ENCODE assay signal across 25 cellular contexts in the genomic region with DNA sequence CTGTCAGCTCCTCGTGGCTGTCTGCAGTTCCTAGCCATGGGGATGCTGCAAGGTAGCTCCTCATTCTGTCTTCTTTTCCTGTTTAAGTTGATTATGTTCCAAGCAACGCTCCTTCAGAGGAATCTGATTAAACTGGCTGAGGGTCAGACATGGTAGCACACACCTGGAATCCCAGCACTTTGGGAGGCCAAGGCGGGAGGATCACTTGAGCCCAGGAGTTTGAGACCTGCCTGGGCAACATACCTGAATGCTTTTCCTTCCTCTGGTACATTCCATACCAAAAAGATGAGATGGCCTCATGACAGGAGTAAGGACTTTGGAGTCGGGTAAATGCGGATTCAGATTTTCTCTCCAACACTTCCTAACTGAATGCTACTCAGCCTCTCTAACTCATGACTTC.
DNase-seq lines count a peak whose midpoint lies in the region; ATAC-seq, FAIRE-seq and TF ChIP-seq lines count a peak whose summit lies in the region.
"Had no signal": no experiment of that assay in that cellular context is flagged by ENCODE, and none has a peak within 500 bp of the region (broad histone marks: within the 10 kb centered on the region; RNA-seq: fewer than 3 reads in every experiment).

No MANE protein-coding gene starts in this region.

- H3K79me2 ChIP-seq in H1 (ENCODE audit: control insufficient read depth in 1 of 2, insufficient read depth in 2 of 2, low read length in 2 of 2) (peaks cover 2 to 5% of the 10 kb centered on the region in 2 experiments; a peak in 3 of 4 replicates), trophoblast cell (ENCODE audit: control insufficient read depth, insufficient read depth, low read length, poor library complexity) (no peaks in the 10 kb centered on the region)

- H3K36me3 Mint-ChIP-seq in WTC11 = peaks cover 10% of the 10 kb centered on the region; the same call in 1 of the 2 replicates
- H3K36me3 Mint-ChIP-seq: CD14-positive monocyte; CD8-positive, alpha-beta T cell had no signal

- FAIRE-seq in H1 (lab: Jason Lieb, UNC) = no peak
- FAIRE-seq in kidney (lab: Jason Lieb, UNC) = no peak
- no peak for FAIRE-seq in HTR-8/SVneo (lab: Jason Lieb, UNC)
- FAIRE-seq: A204.1, D721Med, G401.6, GM12891, GM18507 had no signal

- H2BK15ac ChIP-seq in IMR-90 (ENCODE audit: low read depth, low read length) (no peak overlapping the region), H1 (ENCODE audit: low read length) (no peak overlapping the region)

- TF ChIP-seq EP300 in H1 (IDR thresholded peaks at IDR 0.05; ENCODE audit: borderline replicate concordance in 1 of 2, low read depth in 2 of 2, low read length in 2 of 2) = no peak

- TF ChIP-seq RAD21 in IMR-90 (IDR thresholded peaks at IDR 0.05; ENCODE audit: low read length) = no peak
- no peak for TF ChIP-seq RAD21 in H1 (IDR thresholded peaks at IDR 0.05 in 1 of 2, conservative IDR thresholded peaks at IDR 0.05 in 1 of 2; ENCODE audit: low read depth in 2 of 2, low read length in 2 of 2)

- H3K23ac ChIP-seq in IMR-90 (ENCODE audit: low read depth, low read length) (no peak overlapping the region), H1 (ENCODE audit: insufficient read length) (no peak overlapping the region), trophoblast cell (ENCODE audit: low read length) (no peak overlapping the region)

- no peak overlapping the region for H3K56ac ChIP-seq in IMR-90 (ENCODE audit: extremely low read depth, insufficient read depth, low read length)
- no peak overlapping the region for H3K56ac ChIP-seq in H1 (replicated peaks; ENCODE audit: insufficient read length, low read depth, low read length)

- POLR2A ChIA-PET in IMR-90 (lab: Charles Lee; ENCODE audit: unreplicated experiment) (no interaction called here), WTC11 (lab: Charles Lee) (no interaction called here), H1 (lab: Charles Lee; ENCODE audit: partially characterized antibody) (interaction anchor here (1.1 to 1.8 kb wide), 2 partner anchors 10 to 78 kb away, joined by 3 to 8 read pairs; no protein-coding TSS in a partner anchor)

- H2AK9ac ChIP-seq in IMR-90 (replicated peaks; ENCODE audit: low read depth, low read length, poor library complexity) = no peak overlapping the region

- H3K14ac ChIP-seq in IMR-90 (replicated peaks; ENCODE audit: low read depth, low read length) (no peak overlapping the region), H1 (ENCODE audit: insufficient read length) (no peak overlapping the region), trophoblast cell (ENCODE audit: low read length) (no peak overlapping the region)

- H3K27me3 ChIP-seq in IMR-90 (ENCODE audit: control insufficient read depth, insufficient read depth, low read length) = peaks cover 4% of the 10 kb centered on the region
- no peaks in the 10 kb centered on the region for H3K27me3 ChIP-seq in H1 (replicated peaks in 1 of 4; ENCODE audit: control insufficient read depth in 3 of 4, extremely low read depth in 1 of 4, insufficient read depth in 3 of 4, low read length in 3 of 4)
- no peaks in the 10 kb centered on the region for H3K27me3 ChIP-seq in trophoblast cell (ENCODE audit: insufficient read depth, low read length)
- H3K27me3 ChIP-seq: BE2C, BLaER1 had no signal

- no peak for DNase-seq in IMR-90
- DNase-seq in WTC11 (ENCODE audit: low spot score) = no peak
- no peak for DNase-seq in H1 (ENCODE audit: low read depth in 1 of 2, low spot score in 2 of 2)
- peak; percentile 55 to 83 for DNase-seq in trophoblast cell
- no peak for DNase-seq in GM13976 (ENCODE audit: low spot score)
- DNase-seq in kidney = no peak
- no peak for DNase-seq in HTR-8/SVneo (ENCODE audit: insufficient read length, low spot score)
- DNase-seq in sciatic nerve (ENCODE audit: low spot score) = no peak
- DNase-seq: 8988T; ACHN; BE2C; C1 segment of cervical spinal cord; Caco-2; Calu3; CD4-positive, alpha-beta T cell; CD8-positive, alpha-beta T cell; DMS79 treated with DMSO at 0.1 percent for 48 hours; GF-D8 had no signal

- no peak overlapping the region for H2BK12ac ChIP-seq in H1 (ENCODE audit: low read depth, low read length)
- no peak overlapping the region for H2BK12ac ChIP-seq in trophoblast cell (ENCODE audit: low read length)

- in situ Hi-C loops in IMR-90 (cut with MboI; ENCODE audit: low sequenced_read_pairs) (no loop called here), GM13976 (cut with MboI; ENCODE audit: low sequenced_read_pairs, unreplicated experiment) (no loop called here)

- TF ChIP-seq CTCF in IMR-90 (conservative IDR thresholded peaks at IDR 0.05; ENCODE audit: low read depth, low read length) (no peak), WTC11 (IDR thresholded peaks at IDR 0.05) (no peak), H1 (IDR thresholded peaks at IDR 0.05; ENCODE audit: control extremely low read depth in 1 of 3, insufficient read depth in 1 of 3, low read depth in 1 of 3, low read length in 3 of 3) (no peak), GM13976 (IDR thresholded peaks at IDR 0.05; ENCODE audit: borderline replicate concordance, control extremely low read depth, extremely low read depth, insufficient read depth, missing control alignments) (no peak), kidney (IDR thresholded peaks at IDR 0.05; ENCODE audit: borderline replicate concordance, extremely low read depth, insufficient read depth) (no peak)

- H4K5ac ChIP-seq in IMR-90 (ENCODE audit: low read depth, low read length) (no peak overlapping the region), H1 (ENCODE audit: insufficient read length, low read depth, low read length) (no peak overlapping the region)

- CTCF ChIA-PET in IMR-90 (lab: Yijun Ruan, JAX) = no interaction called here
- CTCF ChIA-PET in WTC11 (lab: Charles Lee) = no interaction called here
- CTCF ChIA-PET in H1 (lab: Charles Lee; ENCODE audit: partially characterized antibody) = no interaction called here

- H3K23me2 ChIP-seq in H1 (ENCODE audit: low read depth, low read length) = no peaks in the 10 kb centered on the region

- H4K91ac ChIP-seq in IMR-90 (ENCODE audit: insufficient read depth, low read depth, low read length) (no peak overlapping the region), H1 (replicated peaks; ENCODE audit: insufficient read length, low read length) (no peak overlapping the region), trophoblast cell (ENCODE audit: low read depth, low read length) (no peak overlapping the region)

- H2BK5ac ChIP-seq in IMR-90 (ENCODE audit: low read depth, low read length, poor library complexity, severe bottlenecking) = no peak overlapping the region
- no peak overlapping the region for H2BK5ac ChIP-seq in H1 (ENCODE audit: low read depth, low read length)
- no peak overlapping the region for H2BK5ac ChIP-seq in trophoblast cell (ENCODE audit: low read depth, low read length, poor library complexity)

- H3K27ac ChIP-seq in IMR-90 (ENCODE audit: insufficient read depth, low read length) = no peak overlapping the region
- H3K27ac ChIP-seq in H1 (ENCODE audit: low read depth, low read length) = no peak overlapping the region
- no peak overlapping the region for H3K27ac ChIP-seq in trophoblast cell (ENCODE audit: low read depth, low read length)
- no peak overlapping the region for H3K27ac ChIP-seq in kidney (ENCODE audit: low read depth in 2 of 2, low read length in 2 of 2)
- H3K27ac ChIP-seq: BLaER1 had no signal

- H3K27ac Mint-ChIP-seq in WTC11 = peak overlapping the region; percentile 77; the same call in 1 of the 2 replicates
- H3K27ac Mint-ChIP-seq: CD4-positive, alpha-beta T cell; CD8-positive, alpha-beta T cell had no signal

- dilution Hi-C loops in IMR-90 (cut with HindIII; ENCODE audit: low sequenced_read_pairs, unreplicated experiment) = no loop called here

- H4K20me1 ChIP-seq in IMR-90 (ENCODE audit: insufficient read depth, low read length) (no peaks in the 10 kb centered on the region), H1 (replicated peaks in 1 of 2; ENCODE audit: control insufficient read depth in 1 of 2, insufficient read depth in 2 of 2, low read length in 2 of 2) (no peaks in the 10 kb centered on the region)
- H4K20me1 ChIP-seq: BLaER1 had no signal

- H2AFZ ChIP-seq in IMR-90 (replicated peaks; ENCODE audit: low read length, poor library complexity) (peak overlapping the region; percentile 52), H1 (ENCODE audit: low read length) (no peak overlapping the region), trophoblast cell (ENCODE audit: insufficient read depth, low read length, poor library complexity) (no peak overlapping the region)

- H3K79me1 ChIP-seq in IMR-90 (ENCODE audit: low read depth in 1 of 2, low read length in 2 of 2) (no peaks in the 10 kb centered on the region), H1 (ENCODE audit: low read depth, low read length) (peaks cover 9% of the 10 kb centered on the region), trophoblast cell (ENCODE audit: low read length) (no peaks in the 10 kb centered on the region)

- H3K4me2 ChIP-seq in IMR-90 (ENCODE audit: low read depth, low read length) (no peak overlapping the region), H1 (ENCODE audit: insufficient read depth in 1 of 2, low read depth in 2 of 2, low read length in 2 of 2) (no peak overlapping the region), trophoblast cell (ENCODE audit: low read length) (no peak overlapping the region)
- H3K4me2 ChIP-seq: BLaER1 had no signal

- H2BK120ac ChIP-seq in IMR-90 (ENCODE audit: low read depth, low read length) (no peak overlapping the region), H1 (replicated peaks; ENCODE audit: low read depth, low read length) (no peak overlapping the region), trophoblast cell (ENCODE audit: insufficient read depth, low read length, poor library complexity) (no peak overlapping the region)

- H3K9me1 ChIP-seq in IMR-90 (ENCODE audit: insufficient read depth, low read length) = no peaks in the 10 kb centered on the region; the same call in 1 of the 2 replicates

- H3K36me3 ChIP-seq in IMR-90 (ENCODE audit: control insufficient read depth, insufficient read depth, low read length) (no peaks in the 10 kb centered on the region), H1 (ENCODE audit: control insufficient read depth in 2 of 4, insufficient read depth in 4 of 4, low read length in 3 of 4) (peaks cover 0 to 54% (median 3%) of the 10 kb centered on the region in 4 experiments; a peak in 3 of 8 replicates), trophoblast cell (ENCODE audit: control insufficient read depth in 1 of 2, insufficient read depth in 2 of 2, low read length in 2 of 2) (no peaks in the 10 kb centered on the region), kidney (ENCODE audit: control insufficient read depth in 1 of 2, insufficient read depth in 2 of 2, low read length in 2 of 2) (no peaks in the 10 kb centered on the region)
- H3K36me3 ChIP-seq: BE2C, BLaER1 had no signal

- H3K4me1 Mint-ChIP-seq in WTC11 = peaks cover 7% of the 10 kb centered on the region

- H3K4me1 ChIP-seq in IMR-90 (ENCODE audit: control insufficient read depth, insufficient read depth, low read length) = no peaks in the 10 kb centered on the region
- no peaks in the 10 kb centered on the region for H3K4me1 ChIP-seq in H1 (replicated peaks in 1 of 4; ENCODE audit: control insufficient read depth in 3 of 4, insufficient read depth in 4 of 4, low read length in 3 of 4)
- no peaks in the 10 kb centered on the region for H3K4me1 ChIP-seq in trophoblast cell (ENCODE audit: control insufficient read depth in 1 of 2, insufficient read depth in 2 of 2, low read length in 2 of 2)
- H3K4me1 ChIP-seq in kidney (ENCODE audit: control insufficient read depth in 1 of 2, insufficient read depth in 1 of 2, low read depth in 1 of 2, low read length in 2 of 2) = no peaks in the 10 kb centered on the region
- H3K4me1 ChIP-seq: BE2C, BLaER1, Caco-2 had no signal

- no peak overlapping the region for H2BK20ac ChIP-seq in IMR-90 (ENCODE audit: low read depth, low read length)
- H2BK20ac ChIP-seq in H1 (ENCODE audit: low read length) = no peak overlapping the region

- H3K9me3 ChIP-seq in IMR-90 (ENCODE audit: control insufficient read depth, insufficient read depth, low read length) = no peaks in the 10 kb centered on the region
- no peaks in the 10 kb centered on the region for H3K9me3 ChIP-seq in H1 (ENCODE audit: insufficient read depth in 2 of 2, low read depth in 1 of 2, low read length in 1 of 2)
- H3K9me3 ChIP-seq in trophoblast cell (ENCODE audit: insufficient read depth, low read depth, low read length) = no peaks in the 10 kb centered on the region
- no peaks in the 10 kb centered on the region for H3K9me3 ChIP-seq in kidney (ENCODE audit: control insufficient read depth in 1 of 2, low read length in 2 of 2)
- H3K9me3 ChIP-seq: BE2C, BLaER1, Caco-2 had no signal

- no CpG with 5 or more reads among the region's 5 CpGs for WGBS in IMR-90 (ENCODE audit: extremely low coverage in 2 of 2, insufficient read length in 1 of 2), 2 experiments
- 97% methylated on average over 5 of the region's 5 CpGs; no CpG with 5 or more reads in 1 of the 2 experiments for WGBS in H1 (ENCODE audit: extremely low coverage in 1 of 2, insufficient coverage in 1 of 2, insufficient read length in 1 of 2, insufficient replicate concordance in 2 of 2, low coverage in 1 of 2, low lambda C conversion rate in 2 of 2, missing lambda C conversion rate in 1 of 2), 2 experiments
- WGBS in trophoblast cell (ENCODE audit: extremely low coverage, insufficient coverage, insufficient read length) = no CpG with 5 or more reads among the region's 5 CpGs

- BruUV-seq in IMR-90 (replicated peaks; lab: Mats Ljungman, UMichigan) = no TSS peak

- H3K9ac ChIP-seq in IMR-90 (ENCODE audit: low read depth, low read length) (no peak overlapping the region), H1 (replicated peaks in 1 of 4; ENCODE audit: extremely low read depth in 1 of 4, low read depth in 3 of 4, low read length in 3 of 4) (no peak overlapping the region), trophoblast cell (ENCODE audit: low read length) (no peak overlapping the region), kidney (ENCODE audit: low read length in 2 of 2) (no peak overlapping the region)
- H3K9ac ChIP-seq: BLaER1 had no signal

- H3K18ac ChIP-seq in IMR-90 (ENCODE audit: low read depth, low read length) (no peak overlapping the region), H1 (ENCODE audit: extremely low read depth, low read length) (peak overlapping the region; percentile 55; the same call in 1 of the 2 replicates), trophoblast cell (ENCODE audit: low read length) (no peak overlapping the region)

- H2AK5ac ChIP-seq in IMR-90 (ENCODE audit: low read depth, low read length) (no peak overlapping the region), H1 (ENCODE audit: low read depth, low read length) (no peak overlapping the region; the same call in 1 of the 2 replicates), trophoblast cell (ENCODE audit: low read length) (no peak overlapping the region)

- H3K4me3 ChIP-seq in IMR-90 (ENCODE audit: insufficient read depth, low read depth, low read length) = no peak overlapping the region
- no peak overlapping the region for H3K4me3 ChIP-seq in H1 (ENCODE audit: extremely low read depth in 1 of 4, insufficient read depth in 2 of 4, low read depth in 3 of 4, low read length in 4 of 4)
- no peak overlapping the region for H3K4me3 ChIP-seq in trophoblast cell (ENCODE audit: low read depth, low read length)
- no peak overlapping the region for H3K4me3 ChIP-seq in kidney (ENCODE audit: low read length in 2 of 2)
- H3K4me3 ChIP-seq: BLaER1 had no signal

- no peak overlapping the region for H4K12ac ChIP-seq in trophoblast cell (ENCODE audit: low read depth, low read length)

- no peak overlapping the region for H3K4me3 Mint-ChIP-seq in WTC11
- H3K4me3 Mint-ChIP-seq: CD14-positive monocyte; CD4-positive, alpha-beta T cell; CD8-positive, alpha-beta T cell had no signal

- TF ChIP-seq POLR2A in IMR-90 (IDR thresholded peaks at IDR 0.05; ENCODE audit: low read depth, low read length) (no peak), H1 (IDR thresholded peaks at IDR 0.05; ENCODE audit: control extremely low read depth in 1 of 2, low read depth in 2 of 2, low read length in 2 of 2) (no peak)

- ATAC-seq in IMR-90 (ENCODE audit: low read depth) (no peak), WTC11 (no peak), sciatic nerve (no peak)
- ATAC-seq: CD8-positive, alpha-beta T cell had no signal

- H3K4ac ChIP-seq in IMR-90 (ENCODE audit: low read depth, low read length) (no peak overlapping the region), H1 (replicated peaks; ENCODE audit: insufficient read length, low read depth, low read length) (no peak overlapping the region), trophoblast cell (ENCODE audit: low read depth, low read length) (no peak overlapping the region)

- H3K27me3 Mint-ChIP-seq in WTC11 (ENCODE audit: low read depth) = no peaks in the 10 kb centered on the region
- H3K27me3 Mint-ChIP-seq: CD4-positive, alpha-beta T cell had no signal

- no peak overlapping the region for H4K8ac ChIP-seq in IMR-90 (ENCODE audit: low read depth in 2 of 2, low read length in 2 of 2)
- no peak overlapping the region for H4K8ac ChIP-seq in H1 (ENCODE audit: extremely low read depth, insufficient read depth, low read length)
- H4K8ac ChIP-seq in trophoblast cell (ENCODE audit: low read depth, low read length) = no peak overlapping the region

- H3K9me3 Mint-ChIP-seq in WTC11 = no peaks in the 10 kb centered on the region
- H3K9me3 Mint-ChIP-seq: CD14-positive monocyte; CD4-positive, alpha-beta T cell; CD8-positive, alpha-beta T cell had no signal

- intact Hi-C loops in IMR-90 (cut with micrococcal nuclease) = no loop called here
- intact Hi-C loops in kidney (cut with DNase I) = no loop called here
- intact Hi-C loops in sciatic nerve (cut with DNase I) = no loop called here

Comparison
In these comparisons a context has a peak if more than half of its experiments do, and no peak if none do; other contexts are left out.
1. DNase-seq: peak in trophoblast cell (2 of 2); none in IMR-90 (single experiment), WTC11 (single experiment), H1 (0 of 2), GM13976 (single experiment), kidney (single experiment), HTR-8/SVneo (single experiment) and sciatic nerve (single experiment).